In the genomic region with DNA sequence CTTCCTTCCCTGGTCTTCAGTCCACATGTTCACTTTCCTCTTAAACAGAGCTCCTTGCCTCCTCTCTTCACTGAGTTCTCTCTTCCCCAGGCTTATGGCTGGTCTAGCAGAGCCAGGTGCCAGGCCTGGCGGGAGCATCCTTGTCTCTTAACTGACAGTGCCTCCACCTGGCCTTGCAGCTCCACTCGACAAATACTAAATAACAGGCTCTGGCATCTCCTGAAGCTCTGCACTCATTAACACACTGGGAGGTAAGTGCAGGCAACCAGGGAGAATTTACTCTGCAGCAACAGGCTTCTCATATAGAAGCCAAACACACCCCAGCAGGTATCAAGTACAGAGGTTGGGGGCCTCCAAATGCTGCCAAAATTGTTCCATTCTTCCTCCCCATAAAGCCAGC, we compare ENCODE assay signal across 20 cellular contexts.
DNase-seq lines count a peak whose midpoint lies in the region; ATAC-seq, FAIRE-seq and TF ChIP-seq lines count a peak whose summit lies in the region.
"Had no signal": no experiment of that assay in that cellular context is flagged by ENCODE, and none has a peak within 500 bp of the region (broad histone marks: within the 10 kb centered on the region; RNA-seq: fewer than 3 reads in every experiment).

No MANE protein-coding gene starts in this region.

- H3K27ac ChIP-seq in pancreas (no peak overlapping the region), coronary artery (no peak overlapping the region)
- H3K27ac ChIP-seq: dorsolateral prefrontal cortex, gastroesophageal sphincter, HL-60, left ventricle myocardium inferior, neutrophil, SJSA1, spleen had no signal

- 66 to 74% methylated on average over 2 of the region's 2 CpGs for WGBS in pancreas, 2 donors

- H3K4me1 ChIP-seq in pancreas = no peaks in the 10 kb centered on the region
- H3K4me1 ChIP-seq: SJSA1, spleen had no signal

- DNase-seq in LNCaP clone FGC (ENCODE audit: low read depth) = peak; percentile 21
- DNase-seq in NCI-H2029 treated with DMSO at 0.1 percent for 48 hours (lab: John Stamatoyannopoulos, UW) = peak; percentile 29
- DNase-seq in NCI-H774 (lab: John Stamatoyannopoulos, UW) = peak; percentile 63
- DNase-seq in pancreas = no peak
- DNase-seq in coronary artery (ENCODE audit: low spot score) = no peak
- DNase-seq: activated CD4-positive, alpha-beta T cell treated with anti-CD3 and anti-CD28 coated beads for 1 hour; dorsolateral prefrontal cortex; IMR-90; left ventricle myocardium inferior; NCI-H524 treated with DMSO at 0.1 percent for 48 hours; spleen; T1000 had no signal

- ATAC-seq in pancreas (peak in 3 of 4 donors; percentile 20 to 67 (median 65)), HG03442 (IDR thresholded peaks at IDR 0.05; ENCODE audit: unreplicated experiment) (no peak), HG03432 (IDR thresholded peaks at IDR 0.05; ENCODE audit: unreplicated experiment) (no peak), GM19452 (IDR thresholded peaks at IDR 0.05; ENCODE audit: unreplicated experiment) (no peak)
- ATAC-seq: gastroesophageal sphincter had no signal

- H3K9me3 ChIP-seq in pancreas = no peaks in the 10 kb centered on the region
- H3K9me3 ChIP-seq: left ventricle myocardium inferior, neutrophil, SJSA1 had no signal

- no peak for FAIRE-seq in pancreas (lab: Jason Lieb, UNC)
- FAIRE-seq: bronchial epithelial cell had no signal

- no peaks in the 10 kb centered on the region for H3K27me3 ChIP-seq in pancreas
- H3K27me3 ChIP-seq: gastroesophageal sphincter, neutrophil, SJSA1, spleen had no signal

- H3K4me3 ChIP-seq in LNCaP clone FGC (ENCODE audit: low read depth, low read length) = no peak overlapping the region
- no peak overlapping the region for H3K4me3 ChIP-seq in pancreas
- no peak overlapping the region for H3K4me3 ChIP-seq in coronary artery
- H3K4me3 ChIP-seq: dorsolateral prefrontal cortex, gastroesophageal sphincter, left ventricle myocardium inferior, SJSA1, spleen had no signal

- no peaks in the 10 kb centered on the region for H3K36me3 ChIP-seq in pancreas
- H3K36me3 ChIP-seq: gastroesophageal sphincter, left ventricle myocardium inferior, neutrophil, SJSA1, spleen had no signal

- TF ChIP-seq CTCF in LNCaP clone FGC (IDR thresholded peaks at IDR 0.05; ENCODE audit: control insufficient read depth, extremely low read depth, insufficient read depth) (0 out of 2 replicates have a peak, but pooled peaks have one; percentile 18), pancreas (IDR thresholded peaks at IDR 0.05) (no peak), coronary artery (IDR thresholded peaks at IDR 0.05) (no peak)

- intact Hi-C loops in pancreas (cut with DNase I) = no loop called here

Comparison
In these comparisons a context has a peak if more than half of its experiments do, and no peak if none do; other contexts are left out.
1. DNase-seq: peak in LNCaP clone FGC (single experiment), NCI-H2029 treated with DMSO at 0.1 percent for 48 hours (single experiment) and NCI-H774 (single experiment); none in pancreas (0 of 6) and coronary artery (single experiment).
2. ATAC-seq: peak in pancreas (3 of 4); none in HG03442 (single experiment), HG03432 (single experiment) and GM19452 (single experiment).